1 cellular context compared by ENCODE assay signal in genomic region chr1:150973258-150973825, GRCh38.
TF ChIP-seq lines count a peak whose summit lies in the region.

No MANE protein-coding gene starts in this region.

TF ChIP-seq in endothelial cell of umbilical vein, 7 proteins besides CTCF, POLR2A, EP300 and RAD21:
- TF ChIP-seq MYC (IDR thresholded peaks at IDR 0.05; ENCODE audit: low read depth, low read length): no peak
- no peak for TF ChIP-seq POLR2AphosphoS5 (IDR thresholded peaks at IDR 0.05; ENCODE audit: insufficient read depth, low read depth, low read length)
- TF ChIP-seq JUN (IDR thresholded peaks at IDR 0.05; ENCODE audit: borderline replicate concordance, insufficient read depth, insufficient read length, low read depth): no peak
- TF ChIP-seq MAX (IDR thresholded peaks at IDR 0.05; ENCODE audit: insufficient read depth, insufficient read length): no peak
- no peak for TF ChIP-seq FOS (IDR thresholded peaks at IDR 0.05; ENCODE audit: borderline replicate concordance, insufficient read depth, low read length)
- no peak for TF ChIP-seq EZH2 (IDR thresholded peaks at IDR 0.05; ENCODE audit: borderline replicate concordance, low read depth, low read length, severe bottlenecking)
- TF ChIP-seq GATA2 (IDR thresholded peaks at IDR 0.05; ENCODE audit: insufficient read depth, insufficient read length, low read depth, low read length): no peak
